ENCODE assay signal across 18 cellular contexts in the genomic region with DNA sequence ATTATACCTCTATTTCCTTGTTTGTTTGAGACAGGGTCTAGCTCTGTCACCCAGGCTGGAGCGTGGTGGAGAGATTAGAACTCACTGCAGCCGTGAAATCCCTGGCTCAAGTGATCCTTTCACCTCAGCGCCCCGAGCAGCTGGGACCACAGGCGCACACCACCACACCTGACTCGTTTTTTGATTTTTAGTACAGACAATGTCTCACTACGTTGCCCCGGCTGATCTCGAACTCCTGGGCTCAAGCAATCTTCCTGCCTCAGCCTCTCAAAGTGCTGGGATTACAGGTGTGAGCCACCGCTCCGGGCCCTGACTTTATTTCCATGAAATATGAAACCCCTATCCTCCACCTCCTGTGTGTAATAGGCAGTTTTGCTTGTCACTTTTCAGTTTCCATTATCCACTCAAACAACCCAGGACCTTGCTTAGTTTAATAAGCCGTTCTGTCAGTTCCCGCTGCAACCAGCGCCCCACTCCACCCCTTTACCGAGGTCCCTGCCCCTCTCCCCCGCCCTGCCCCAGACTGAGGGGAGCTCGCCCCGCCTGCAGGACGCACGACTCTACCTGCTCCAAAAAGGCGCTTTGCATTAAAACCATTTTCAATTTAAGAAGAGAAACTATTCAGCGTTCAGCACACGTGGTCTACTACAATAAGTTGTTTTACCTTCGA. TPM values are rescaled to one million over a fixed set of nuclear protein-coding genes. Genes with fewer than 3 reads are reported as not detected.
DNase-seq lines count a peak whose midpoint lies in the region; ATAC-seq and TF ChIP-seq lines count a peak whose summit lies in the region.
"Had no signal": no experiment of that assay in that cellular context is flagged by ENCODE, and none has a peak within 500 bp of the region (broad histone marks: within the 10 kb centered on the region; RNA-seq: fewer than 3 reads in every experiment).

No MANE protein-coding gene starts in this region.

- H3K79me2 ChIP-seq in neural progenitor cell (ENCODE audit: low read depth) = peaks cover 3% of the 10 kb centered on the region

- H3K9me3 ChIP-seq in HUES64 (ENCODE audit: insufficient read depth, low read depth, low read length) = peaks cover 29% of the 10 kb centered on the region
- peaks cover 20% of the 10 kb centered on the region for H3K9me3 ChIP-seq in neural progenitor cell (ENCODE audit: low read depth)

- peak; percentile 11 for DNase-seq in COLO668 (lab: John Stamatoyannopoulos, UW; ENCODE audit: unreplicated experiment)
- DNase-seq in glutamatergic neuron = no peak
- DNase-seq in neural progenitor cell (ENCODE audit: low spot score) = no peak
- no peak for DNase-seq in COR-L47 (lab: John Stamatoyannopoulos, UW)
- DNase-seq in foreskin fibroblast = no peak
- DNase-seq in activated CD8-positive, alpha-beta memory T cell treated with anti-CD3 and anti-CD28 coated beads, Interleukin-2, amount 10 ng/mL, durations not matched to agents 7 days and 5 days = no peak
- DNase-seq: activated CD4-positive, alpha-beta T cell treated with anti-CD3 and anti-CD28 coated beads for 4 hours; activated gamma-delta T cell; amniotic stem cell; effector memory CD4-positive, alpha-beta T cell; naive thymus-derived CD4-positive, alpha-beta T cell; NCI-H187 treated with DMSO at 0.1 percent for 48 hours; PC-9; stimulated activated naive CD4-positive, alpha-beta T cell treated with Interleukin-2 at 50 U/mL for 16 hours; T-helper 9 cell had no signal

- H3K4me3 ChIP-seq in HUES64 (ENCODE audit: low read length) (peak overlapping the region; percentile 43), neural progenitor cell (no peak overlapping the region), foreskin fibroblast (ENCODE audit: low read depth in 1 of 2, low read length in 2 of 2) (no peak overlapping the region)
- H3K4me3 ChIP-seq: left lung, PC-9 had no signal

- H2AFZ ChIP-seq in neural progenitor cell (replicated peaks) = no peak overlapping the region
- H2AFZ ChIP-seq: PC-9 had no signal

- peaks cover 5% of the 10 kb centered on the region for H3K27me3 Mint-ChIP-seq in glutamatergic neuron (ENCODE audit: unreplicated experiment)
- peaks cover 13% of the 10 kb centered on the region for H3K27me3 Mint-ChIP-seq in neural progenitor cell (ENCODE audit: insufficient read depth, low read depth)
- no peaks in the 10 kb centered on the region for H3K27me3 Mint-ChIP-seq in activated T-helper 17 cell treated with anti-CD3 and anti-CD28 coated beads, Interleukin-2, amount 50 U/mL, for 72 hours
- H3K27me3 Mint-ChIP-seq in activated CD8-positive, alpha-beta memory T cell treated with anti-CD3 and anti-CD28 coated beads, Interleukin-2, amount 10 ng/mL, durations not matched to agents 7 days and 5 days = no peaks in the 10 kb centered on the region
- H3K27me3 Mint-ChIP-seq: naive thymus-derived CD4-positive, alpha-beta T cell had no signal

- H3K36me3 Mint-ChIP-seq in glutamatergic neuron (ENCODE audit: unreplicated experiment) (peaks cover 26% of the 10 kb centered on the region), neural progenitor cell (peaks cover 34% of the 10 kb centered on the region)
- peaks cover 22% of the 10 kb centered on the region for H3K36me3 Mint-ChIP-seq in activated T-helper 17 cell treated with anti-CD3 and anti-CD28 coated beads, Interleukin-2, amount 50 U/mL, for 72 hours (ENCODE audit: low read depth)
- H3K36me3 Mint-ChIP-seq in activated CD8-positive, alpha-beta memory T cell treated with anti-CD3 and anti-CD28 coated beads, Interleukin-2, amount 10 ng/mL, durations not matched to agents 7 days and 5 days = peaks cover 29% of the 10 kb centered on the region

- CTCF ChIA-PET in activated CD8-positive, alpha-beta memory T cell treated with anti-CD3 and anti-CD28 coated beads, Interleukin-2, amount 10 ng/mL, durations not matched to agents 7 days and 5 days (lab: Charles Lee) = no interaction called here

- H3K4me3 Mint-ChIP-seq in glutamatergic neuron (ENCODE audit: unreplicated experiment) (peak overlapping the region; percentile 65), neural progenitor cell (no peak overlapping the region)
- H3K4me3 Mint-ChIP-seq in activated T-helper 17 cell treated with anti-CD3 and anti-CD28 coated beads, Interleukin-2, amount 50 U/mL, for 72 hours = no peak overlapping the region
- H3K4me3 Mint-ChIP-seq in activated CD8-positive, alpha-beta memory T cell treated with anti-CD3 and anti-CD28 coated beads, Interleukin-2, amount 10 ng/mL, durations not matched to agents 7 days and 5 days = no peak overlapping the region

- H3K27ac Mint-ChIP-seq in glutamatergic neuron (ENCODE audit: unreplicated experiment) (no peak overlapping the region), neural progenitor cell (no peak overlapping the region)
- H3K27ac Mint-ChIP-seq in activated T-helper 17 cell treated with anti-CD3 and anti-CD28 coated beads, Interleukin-2, amount 50 U/mL, for 72 hours = no peak overlapping the region
- no peak overlapping the region for H3K27ac Mint-ChIP-seq in activated CD8-positive, alpha-beta memory T cell treated with anti-CD3 and anti-CD28 coated beads, Interleukin-2, amount 10 ng/mL, durations not matched to agents 7 days and 5 days
- H3K27ac Mint-ChIP-seq: naive thymus-derived CD4-positive, alpha-beta T cell had no signal

- peaks cover 54% of the 10 kb centered on the region for H3F3A ChIP-seq in neural progenitor cell (ENCODE audit: low read depth)

- H3K27me3 ChIP-seq in HUES64 (ENCODE audit: insufficient read depth, low read length) (no peaks in the 10 kb centered on the region), neural progenitor cell (no peaks in the 10 kb centered on the region)
- H3K27me3 ChIP-seq: left lung had no signal

- 91% methylated on average over 24 of the region's 24 CpGs for WGBS in HUES64

- H3K36me3 ChIP-seq in HUES64 (ENCODE audit: insufficient read depth, low read length) = peaks cover 20% of the 10 kb centered on the region
- H3K36me3 ChIP-seq in neural progenitor cell = peaks cover 19% of the 10 kb centered on the region

- H3K9ac ChIP-seq in HUES64 (ENCODE audit: low read depth, low read length) (no peak overlapping the region), neural progenitor cell (no peak overlapping the region)

- H3K4me1 ChIP-seq in HUES64 (ENCODE audit: insufficient read depth, low read length) (peaks cover 27% of the 10 kb centered on the region), neural progenitor cell (peaks cover 11% of the 10 kb centered on the region)

- H3K27ac ChIP-seq in HUES64 (ENCODE audit: low read depth, low read length) = peak overlapping the region; percentile 78
- H3K27ac ChIP-seq in neural progenitor cell = no peak overlapping the region
- H3K27ac ChIP-seq: left lung, PC-9 had no signal

- H3K4me2 ChIP-seq in neural progenitor cell = peak overlapping the region; percentile 25
- H3K4me2 ChIP-seq: PC-9 had no signal

- TF ChIP-seq CTCF in glutamatergic neuron (IDR thresholded peaks at IDR 0.05; ENCODE audit: partially characterized antibody, unreplicated experiment) (no peak), neural progenitor cell (IDR thresholded peaks at IDR 0.05) (no peak), foreskin fibroblast (IDR thresholded peaks at IDR 0.05; ENCODE audit: low read depth, low read length) (no peak)

- H3K9me3 Mint-ChIP-seq in glutamatergic neuron (ENCODE audit: unreplicated experiment) (peaks cover 27% of the 10 kb centered on the region), neural progenitor cell (peaks cover 53% of the 10 kb centered on the region)
- H3K9me3 Mint-ChIP-seq in activated T-helper 17 cell treated with anti-CD3 and anti-CD28 coated beads, Interleukin-2, amount 50 U/mL, for 72 hours = peaks cover 15% of the 10 kb centered on the region
- H3K9me3 Mint-ChIP-seq in activated CD8-positive, alpha-beta memory T cell treated with anti-CD3 and anti-CD28 coated beads, Interleukin-2, amount 10 ng/mL, durations not matched to agents 7 days and 5 days (ENCODE audit: low read depth) = peaks cover 31% of the 10 kb centered on the region

- H3K4me1 Mint-ChIP-seq in glutamatergic neuron (ENCODE audit: low read depth, unreplicated experiment) = peaks cover 6% of the 10 kb centered on the region
- H3K4me1 Mint-ChIP-seq in neural progenitor cell = peaks cover 10% of the 10 kb centered on the region
- peaks cover 10% of the 10 kb centered on the region for H3K4me1 Mint-ChIP-seq in activated T-helper 17 cell treated with anti-CD3 and anti-CD28 coated beads, Interleukin-2, amount 50 U/mL, for 72 hours
- peaks cover 11% of the 10 kb centered on the region for H3K4me1 Mint-ChIP-seq in activated CD8-positive, alpha-beta memory T cell treated with anti-CD3 and anti-CD28 coated beads, Interleukin-2, amount 10 ng/mL, durations not matched to agents 7 days and 5 days

- no peak for ATAC-seq in activated T-helper 17 cell treated with anti-CD3 and anti-CD28 coated beads, Interleukin-2, amount 50 U/mL, for 72 hours (replicated peaks)
- no peak for ATAC-seq in activated CD8-positive, alpha-beta memory T cell treated with anti-CD3 and anti-CD28 coated beads, Interleukin-2, amount 10 ng/mL, durations not matched to agents 7 days and 5 days
- ATAC-seq: naive thymus-derived CD4-positive, alpha-beta T cell had no signal

- no peaks in the 10 kb centered on the region for H4K20me1 ChIP-seq in neural progenitor cell (ENCODE audit: low read depth)

RNA-seq across cellular contexts. Expression of gene ZNF816, which starts 16.9 kb away (rescaled TPM):
- 8.7 TPM for polyA plus RNA-seq in HUES64 (2013, experiment 1 of 2)
- 8.5 TPM for polyA plus RNA-seq in HUES64 (2013, experiment 2 of 2)
- 11.9 TPM for total RNA-seq in glutamatergic neuron (ENCODE audit: unreplicated experiment)
- 22.9 and 27.7 TPM in 2 replicates for total RNA-seq in neural progenitor cell (ENCODE audit: low replicate concordance)
- 1 to 10 TPM; 5.7 to 7.1 TPM for total RNA-seq in activated T-helper 17 cell treated with anti-CD3 and anti-CD28 coated beads, Interleukin-2, amount 50 U/mL, for 72 hours
- 10 to 100 TPM in 1 of 2 experiments, 1 to 10 TPM in 1; 9.8 to 13.3 TPM for total RNA-seq in activated CD8-positive, alpha-beta memory T cell treated with anti-CD3 and anti-CD28 coated beads, Interleukin-2, amount 10 ng/mL, durations not matched to agents 7 days and 5 days

RNA-seq across cellular contexts. Expression of gene ZNF888, which starts 22.6 kb away (rescaled TPM):
- 4.9 TPM for polyA plus RNA-seq in HUES64 (2013, experiment 1 of 2)
- 5.3 TPM for polyA plus RNA-seq in HUES64 (2013, experiment 2 of 2)
- total RNA-seq in glutamatergic neuron (ENCODE audit: unreplicated experiment) (3.8 TPM), neural progenitor cell (ENCODE audit: low replicate concordance) (8.9 and 11.6 TPM in 2 replicates)
- 1 to 10 TPM; 3.3 to 8.0 TPM for total RNA-seq in activated T-helper 17 cell treated with anti-CD3 and anti-CD28 coated beads, Interleukin-2, amount 50 U/mL, for 72 hours
- total RNA-seq in activated CD8-positive, alpha-beta memory T cell treated with anti-CD3 and anti-CD28 coated beads, Interleukin-2, amount 10 ng/mL, durations not matched to agents 7 days and 5 days = 1 to 10 TPM; 4.6 to 6.7 TPM

RNA-seq across cellular contexts. Expression of gene ZNF320, which starts 48.4 kb away (rescaled TPM):
- 13.9 TPM for polyA plus RNA-seq in HUES64 (2013, experiment 1 of 2)
- polyA plus RNA-seq in HUES64 (2013, experiment 2 of 2) = 17.0 TPM
- total RNA-seq in glutamatergic neuron (ENCODE audit: unreplicated experiment) (57.6 TPM), neural progenitor cell (ENCODE audit: low replicate concordance) (30.1 and 35.5 TPM in 2 replicates)
- 1 to 10 TPM; 3.3 to 9.4 TPM for total RNA-seq in activated T-helper 17 cell treated with anti-CD3 and anti-CD28 coated beads, Interleukin-2, amount 50 U/mL, for 72 hours
- total RNA-seq in activated CD8-positive, alpha-beta memory T cell treated with anti-CD3 and anti-CD28 coated beads, Interleukin-2, amount 10 ng/mL, durations not matched to agents 7 days and 5 days = 10 to 100 TPM in 1 of 2 experiments, 1 to 10 TPM in 1; 8.8 to 10.9 TPM
